In genomic region chr7:53229202-53229601, GRCh38 we compare ENCODE assay signal across 19 cellular contexts.
"Had no signal": no experiment of that assay in that cellular context is flagged by ENCODE, and none has a peak within 500 bp of the region (broad histone marks: within the 10 kb centered on the region; RNA-seq: fewer than 3 reads in every experiment).

No MANE protein-coding gene starts in this region.

- DNase-seq: KBM-7; NCI-H1092; NCI-H1436; NCI-H187; NCI-H2029; NCI-H2081 treated with DMSO at 0.1 percent for 48 hours; NCI-H2171 treated with DMSO at 0.1 percent for 48 hours; NCI-H345; NCI-H446 treated with DMSO at 0.1 percent for 48 hours; NCI-H524; NCI-H526 treated with DMSO at 0.1 percent for 48 hours; NCI-H748 treated with DMSO at 0.1 percent for 48 hours; NK-92 treated with Interleukin-12 subunit alpha and Interleukin-12 subunit beta, amount 100 ng/mL, for 24 hours; SHP77; SK-N-SH; SW 1271; T-cell had no signal

- H3K4me2 ChIP-seq: SK-N-SH had no signal

- H3K27ac ChIP-seq: HL-60, RWPE1 had no signal

- H3K9ac ChIP-seq: SK-N-SH had no signal

- H3K36me3 Mint-ChIP-seq: T-cell had no signal

- H3K4me1 Mint-ChIP-seq: T-cell had no signal

- H3K9me3 ChIP-seq: SK-N-SH had no signal

- H3K4me3 Mint-ChIP-seq: T-cell had no signal

- H3K27ac Mint-ChIP-seq: T-cell had no signal

- H3K27me3 Mint-ChIP-seq: T-cell had no signal
